In the genomic region with DNA sequence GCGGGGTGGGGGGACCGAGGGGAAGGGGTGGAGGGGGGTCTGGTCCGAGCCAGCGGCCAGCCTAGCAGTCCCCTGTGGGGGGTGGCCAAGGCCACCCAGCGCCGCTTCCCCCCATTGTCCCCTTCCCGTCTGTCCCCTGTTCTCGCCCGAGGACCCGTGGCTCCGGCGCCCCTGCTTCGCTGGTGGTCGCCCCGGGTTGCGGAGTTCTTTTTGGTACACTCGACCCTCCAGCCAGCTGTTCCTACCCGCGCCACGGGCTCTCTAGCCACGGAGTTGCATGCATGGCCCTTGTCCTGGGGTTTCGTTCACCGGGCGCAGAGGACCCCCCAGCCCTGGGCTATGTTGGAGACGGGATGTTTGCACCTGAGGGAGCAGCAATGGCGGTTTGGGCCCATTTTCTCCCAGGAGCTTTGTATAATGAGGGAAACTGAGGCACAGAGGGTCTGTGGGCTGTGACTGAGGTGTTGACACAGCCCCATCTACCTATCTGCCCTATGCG, we compare ENCODE assay signal across 8 cellular contexts. TPM values are rescaled to one million over a fixed set of nuclear protein-coding genes. Genes with fewer than 3 reads are reported as not detected.
DNase-seq lines count a peak whose midpoint lies in the region; ATAC-seq and TF ChIP-seq lines count a peak whose summit lies in the region.

No MANE protein-coding gene starts in this region.

- H3K9me2 ChIP-seq in PC-9 (ENCODE audit: insufficient read depth), result no peaks in the 10 kb centered on the region

- H3K9me3 ChIP-seq in PC-9 (ENCODE audit: insufficient read depth, low read depth) (no peaks in the 10 kb centered on the region), mesodermal cell (ENCODE audit: control insufficient read depth, low read length) (no peaks in the 10 kb centered on the region)

- ATAC-seq in HG03095 (IDR thresholded peaks at IDR 0.05; ENCODE audit: unreplicated experiment), result no peak

- POLR2A ChIA-PET in PC-9 (lab: Charles Lee; ENCODE audit: unreplicated experiment), result no interaction called here

- H3K27me3 ChIP-seq in PC-9 (ENCODE audit: insufficient read depth, low read depth), result no peaks in the 10 kb centered on the region

- peak overlapping the region; percentile 85 for H2AFZ ChIP-seq in PC-9

- H3K4me1 ChIP-seq in PC-9 (replicated peaks; ENCODE audit: insufficient read depth), result peaks cover 25% of the 10 kb centered on the region
- H3K4me1 ChIP-seq in mesodermal cell (ENCODE audit: control insufficient read depth, insufficient read depth, low read length, poor library complexity, severe bottlenecking), result peaks cover 6% of the 10 kb centered on the region
- H3K4me1 ChIP-seq in urinary bladder (ENCODE audit: insufficient read depth), result no peaks in the 10 kb centered on the region

- no TSS peak for BruUV-seq in PC-9 (replicated peaks; lab: Mats Ljungman, UMichigan)

- peak in 2 of 3 experiments; percentile 39 to 59 for DNase-seq in NCI-H1417 (lab: John Stamatoyannopoulos, UW)
- DNase-seq in NCI-H1417 treated with DMSO at 0.1 percent for 48 hours (lab: John Stamatoyannopoulos, UW), result no peak
- no peak for DNase-seq in PC-9
- DNase-seq in dermis blood vessel endothelial cell, result peak; percentile 28
- no peak for DNase-seq in cerebellar cortex (ENCODE audit: low spot score)

- intact Hi-C loops in PC-9 (cut with micrococcal nuclease; ENCODE audit: unreplicated experiment), result loop anchor here (2.0 to 5.0 kb wide), 2 partner anchors 96 to 446 kb away; a partner anchor contains a TSS

- peaks cover 15% of the 10 kb centered on the region; the same call in 1 of the 2 replicates for H3F3A ChIP-seq in PC-9 (ENCODE audit: insufficient read depth, low read depth)

- CTCF ChIA-PET in PC-9 (lab: Charles Lee), result no interaction called here

- TF ChIP-seq CTCF in PC-9 (conservative IDR thresholded peaks at IDR 0.05), result no peak

- H3K4me3 ChIP-seq in PC-9, result peak overlapping the region; percentile 99
- H3K4me3 ChIP-seq in mesodermal cell (ENCODE audit: extremely low read depth, insufficient read depth, low read length, poor library complexity, severe bottlenecking), result peak overlapping the region; percentile 98
- H3K4me3 ChIP-seq in urinary bladder (ENCODE audit: low read depth, low read length), result peak overlapping the region; percentile 93

- peak overlapping the region; percentile 87 for H3K4me2 ChIP-seq in PC-9

- H4K20me1 ChIP-seq in PC-9 (ENCODE audit: insufficient read depth), result peaks cover 7% of the 10 kb centered on the region; the same call in 1 of the 2 replicates

- no peak overlapping the region for H3K27ac ChIP-seq in PC-9
- H3K27ac ChIP-seq in mesodermal cell (ENCODE audit: low read depth, low read length, severe bottlenecking), result peak overlapping the region; percentile 16
- no peak overlapping the region for H3K27ac ChIP-seq in urinary bladder (ENCODE audit: low read depth)

- H3K79me2 ChIP-seq in PC-9 (ENCODE audit: low read depth), result peaks cover 40% of the 10 kb centered on the region

- H3K36me3 ChIP-seq in PC-9 (ENCODE audit: low read depth) (peaks cover 12% of the 10 kb centered on the region), mesodermal cell (ENCODE audit: control insufficient read depth, insufficient read depth, low read length) (peaks cover 44% of the 10 kb centered on the region), urinary bladder (ENCODE audit: insufficient read depth) (no peaks in the 10 kb centered on the region)

- 1% methylated on average over 18 to 20 of the region's 27 CpGs for WGBS in mesodermal cell (ENCODE audit: insufficient coverage in 2 of 2), 2 experiments
- WGBS in urinary bladder, result 2% methylated on average over 27 of the region's 27 CpGs

RNA-seq across cellular contexts. Expression of a gene that starts 0.5 kb away (rescaled TPM):
- total RNA-seq in PC-9 (2021), result 27.2 and 28.1 TPM in 2 replicates
- total RNA-seq in dermis blood vessel endothelial cell, result 10.6 and 12.3 TPM in 2 replicates
- 34.0 TPM for polyA plus RNA-seq in mesodermal cell (2013, experiment 1 of 2)
- 31.0 TPM for polyA plus RNA-seq in mesodermal cell (2013, experiment 2 of 2)
- 15.2 TPM for total RNA-seq in urinary bladder
- 14.5 TPM for polyA plus RNA-seq in urinary bladder

RNA-seq across cellular contexts. Expression of a gene that starts 1.1 kb away (rescaled TPM):
- total RNA-seq in PC-9 (2021) (41.6 and 50.4 TPM in 2 replicates), dermis blood vessel endothelial cell (54.1 and 63.5 TPM in 2 replicates), urinary bladder (23.7 TPM)
- polyA plus RNA-seq in mesodermal cell (2013, experiment 1 of 2), result 24.7 TPM
- polyA plus RNA-seq in mesodermal cell (2013, experiment 2 of 2), result 23.8 TPM
- 45.6 TPM for polyA plus RNA-seq in urinary bladder

RNA-seq across cellular contexts. Expression of a gene that starts 33.8 kb away (rescaled TPM):
- 11.0 and 16.9 TPM in 2 replicates for total RNA-seq in PC-9 (2021)
- total RNA-seq in dermis blood vessel endothelial cell, result 11.4 and 31.3 TPM in 2 replicates
- polyA plus RNA-seq in mesodermal cell (2013, experiment 1 of 2), result 696 TPM
- 449 TPM for polyA plus RNA-seq in mesodermal cell (2013, experiment 2 of 2)
- total RNA-seq in urinary bladder, result 2,727 TPM
- 17,163 TPM for polyA plus RNA-seq in urinary bladder

RNA-seq across cellular contexts. Expression of a gene that starts 54.4 kb away (rescaled TPM):
- total RNA-seq in PC-9 (2021) (20.1 and 20.3 TPM in 2 replicates), dermis blood vessel endothelial cell (10.4 and 19.5 TPM in 2 replicates), urinary bladder (19.6 TPM)
- 24.4 TPM for polyA plus RNA-seq in mesodermal cell (2013, experiment 1 of 2)
- 22.4 TPM for polyA plus RNA-seq in mesodermal cell (2013, experiment 2 of 2)
- polyA plus RNA-seq in urinary bladder, result 31.6 TPM

RNA-seq across cellular contexts. Expression of a gene that starts 58.2 kb away (rescaled TPM):
- total RNA-seq in PC-9 (2021), result 5.7 and 8.8 TPM in 2 replicates
- total RNA-seq in dermis blood vessel endothelial cell, result 2.4 and 3.1 TPM in 2 replicates
- 5.4 TPM for polyA plus RNA-seq in mesodermal cell (2013, experiment 1 of 2)
- polyA plus RNA-seq in mesodermal cell (2013, experiment 2 of 2), result 6.9 TPM
- total RNA-seq in urinary bladder, result 4.5 TPM
- 6.0 TPM for polyA plus RNA-seq in urinary bladder

Comparison
In these comparisons a context has a peak if more than half of its experiments do, and no peak if none do; other contexts are left out.
1. DNase-seq: peak in NCI-H1417 (2 of 3) and dermis blood vessel endothelial cell (single experiment); none in NCI-H1417 treated with DMSO at 0.1 percent for 48 hours (single experiment), PC-9 (0 of 2) and cerebellar cortex (single experiment).
2. RNA of a gene that starts 33.8 kb away (total RNA-seq): 2,727 TPM in urinary bladder (single experiment); 11.4 to 31.3 TPM in dermis blood vessel endothelial cell and 11.0 to 16.9 TPM in PC-9; every median in the first group is over 10 times any median in the second.
3. Peak in every context shown above with its lines, with median percentiles within 50 percentile points of each other: H3K4me3 ChIP-seq.